8 cellular contexts compared by ENCODE assay signal in genomic region chr9:121992571-121993212, GRCh38.
DNase-seq lines count a peak whose midpoint lies in the region; ATAC-seq and TF ChIP-seq lines count a peak whose summit lies in the region.

No MANE protein-coding gene starts in this region.

- H3K36me3 Mint-ChIP-seq in activated naive CD4-positive, alpha-beta T cell treated with anti-CD3 and anti-CD28 coated beads, Interleukin-2, amount 50 U/mL, for 72 hours, result no peaks in the 10 kb centered on the region
- H3K36me3 Mint-ChIP-seq in progenitor cell of endocrine pancreas (ENCODE audit: insufficient read depth), result no peaks in the 10 kb centered on the region

- no peak overlapping the region for H3K4me3 Mint-ChIP-seq in progenitor cell of endocrine pancreas (ENCODE audit: low read depth)

- DNase-seq in NCI-H1436 (lab: John Stamatoyannopoulos, UW) (peak; percentile 62), NCI-H1436 treated with DMSO at 0.1 percent for 48 hours (lab: John Stamatoyannopoulos, UW) (no peak), KBM-7 (peak; percentile 77), OCI-M2 (lab: John Stamatoyannopoulos, UW; ENCODE audit: unreplicated experiment) (peak; percentile 22), head of caudate nucleus (peak; percentile 22 to 88 (median 68)), progenitor cell of endocrine pancreas (ENCODE audit: low spot score, unreplicated experiment) (peak; percentile 16)
- peak in 1 of 2 donors; percentile 26 for DNase-seq in activated naive CD4-positive, alpha-beta T cell treated with anti-CD3 and anti-CD28 coated beads, Interleukin-2, amount 50 U/mL, for 72 hours (ENCODE audit: low spot score in 2 of 2)

- peaks cover 3% of the 10 kb centered on the region for H3K4me1 Mint-ChIP-seq in progenitor cell of endocrine pancreas (ENCODE audit: low read depth)

- in situ Hi-C loops in KBM-7 (cut with MboI; ENCODE audit: low pct_unique_long_range_greater_than_20kb, low sequenced_read_pairs), result loop anchor here (10.0 kb wide), 1 partner anchor 448 kb away; no protein-coding TSS in a partner anchor

- TF ChIP-seq CTCF in progenitor cell of endocrine pancreas (IDR thresholded peaks at IDR 0.05; ENCODE audit: unreplicated experiment), result peak; percentile 88

- no peaks in the 10 kb centered on the region for H3K9me3 Mint-ChIP-seq in activated naive CD4-positive, alpha-beta T cell treated with anti-CD3 and anti-CD28 coated beads, Interleukin-2, amount 50 U/mL, for 72 hours
- H3K9me3 Mint-ChIP-seq in progenitor cell of endocrine pancreas (ENCODE audit: low read depth), result no peaks in the 10 kb centered on the region

- peak; percentile 61 to 68 for ATAC-seq in activated naive CD4-positive, alpha-beta T cell treated with anti-CD3 and anti-CD28 coated beads, Interleukin-2, amount 50 U/mL, for 72 hours
- ATAC-seq in HG03469 (IDR thresholded peaks at IDR 0.05; ENCODE audit: unreplicated experiment), result no peak

- no peak overlapping the region for H3K27ac Mint-ChIP-seq in activated naive CD4-positive, alpha-beta T cell treated with anti-CD3 and anti-CD28 coated beads, Interleukin-2, amount 50 U/mL, for 72 hours
- no peak overlapping the region for H3K27ac Mint-ChIP-seq in progenitor cell of endocrine pancreas

- intact Hi-C loops in head of caudate nucleus (cut with DNase I), result loop anchor here (2.0 to 10.0 kb wide), 3 partner anchors 248 to 440 kb away; no protein-coding TSS in a partner anchor

- H3K27me3 Mint-ChIP-seq in progenitor cell of endocrine pancreas, result peaks cover 12% of the 10 kb centered on the region
